Comparison of ENCODE assay signal across 21 cellular contexts in genomic region chr18:13403786-13404549, GRCh38.
DNase-seq lines count a peak whose midpoint lies in the region; ATAC-seq, FAIRE-seq and TF ChIP-seq lines count a peak whose summit lies in the region.
"Had no signal": no experiment of that assay in that cellular context is flagged by ENCODE, and none has a peak within 500 bp of the region (broad histone marks: within the 10 kb centered on the region; RNA-seq: fewer than 3 reads in every experiment).

No MANE protein-coding gene starts in this region.

- no peaks in the 10 kb centered on the region for H3K4me1 Mint-ChIP-seq in osteocyte (ENCODE audit: unreplicated experiment)
- H3K4me1 Mint-ChIP-seq in Caco-2 (ENCODE audit: low read depth, unreplicated experiment): no peaks in the 10 kb centered on the region

- no peak overlapping the region for H3K27ac ChIP-seq in upper lobe of right lung

- H3K36me3 ChIP-seq in bronchial epithelial cell (ENCODE audit: control insufficient read depth, insufficient read depth, low read length) (no peaks in the 10 kb centered on the region), upper lobe of right lung (no peaks in the 10 kb centered on the region), Caco-2 (ENCODE audit: control insufficient read depth, insufficient read depth, low read length) (no peaks in the 10 kb centered on the region)
- H3K36me3 ChIP-seq: BE2C, HAP-1 had no signal

- H3K9me3 Mint-ChIP-seq in osteocyte (ENCODE audit: unreplicated experiment): no peaks in the 10 kb centered on the region
- no peaks in the 10 kb centered on the region for H3K9me3 Mint-ChIP-seq in Caco-2 (ENCODE audit: unreplicated experiment)
- H3K9me3 Mint-ChIP-seq: CD8-positive, alpha-beta memory T cell had no signal

- H3K9me3 ChIP-seq in upper lobe of right lung (no peaks in the 10 kb centered on the region), Caco-2 (no peaks in the 10 kb centered on the region)
- H3K9me3 ChIP-seq: BE2C, HAP-1 had no signal

- no peak for TF ChIP-seq CTCF in bronchial epithelial cell (IDR thresholded peaks at IDR 0.05; ENCODE audit: insufficient read depth, low read length, severe bottlenecking)
- TF ChIP-seq CTCF in osteocyte (IDR thresholded peaks at IDR 0.05): no peak
- TF ChIP-seq CTCF in upper lobe of right lung (IDR thresholded peaks at IDR 0.05): no peak
- TF ChIP-seq CTCF in Caco-2 (IDR thresholded peaks at IDR 0.05; ENCODE audit: insufficient read depth in 1 of 2, low read depth in 1 of 2, low read length in 1 of 2, severe bottlenecking in 1 of 2, unreplicated experiment in 1 of 2): no peak

- DNase-seq in bronchial epithelial cell (ENCODE audit: low read depth) (no peak), ecto neural progenitor cell (ENCODE audit: low spot score) (peak; percentile 36), osteocyte (ENCODE audit: extremely low spot score, unreplicated experiment) (peak; percentile 76), upper lobe of right lung (no peak), Caco-2 (no peak)
- DNase-seq: ACHN; BE2C; C1 segment of cervical spinal cord; CD4-positive, CD25-positive, alpha-beta regulatory T cell; CD8-positive, alpha-beta memory T cell; COR-L47; IMR-90 had no signal

- BruUV-seq in Caco-2 (replicated peaks; lab: Mats Ljungman, UMichigan): no TSS peak

- H3K4me3 ChIP-seq in bronchial epithelial cell (ENCODE audit: low read depth, low read length): no peak overlapping the region
- H3K4me3 ChIP-seq in upper lobe of right lung: no peak overlapping the region
- no peak overlapping the region for H3K4me3 ChIP-seq in Caco-2 (ENCODE audit: low read depth, low read length)
- H3K4me3 ChIP-seq: HAP-1, K562 had no signal

- ATAC-seq in upper lobe of right lung: peak; percentile 14
- ATAC-seq in GM19397 (IDR thresholded peaks at IDR 0.05; ENCODE audit: unreplicated experiment): no peak
- ATAC-seq in GM18517 (IDR thresholded peaks at IDR 0.05; ENCODE audit: unreplicated experiment): no peak
- ATAC-seq: K562 had no signal

- H3K27ac Mint-ChIP-seq in osteocyte (ENCODE audit: unreplicated experiment) (no peak overlapping the region), Caco-2 (ENCODE audit: unreplicated experiment) (no peak overlapping the region)
- H3K27ac Mint-ChIP-seq: CD8-positive, alpha-beta memory T cell had no signal

- no peak overlapping the region for H3K4me3 Mint-ChIP-seq in osteocyte (ENCODE audit: unreplicated experiment)
- H3K4me3 Mint-ChIP-seq in Caco-2 (ENCODE audit: unreplicated experiment): no peak overlapping the region
- H3K4me3 Mint-ChIP-seq: CD8-positive, alpha-beta memory T cell had no signal

- CTCF ChIA-PET in Caco-2 (lab: Charles Lee): no interaction called here

- H3K27me3 Mint-ChIP-seq in osteocyte (ENCODE audit: unreplicated experiment): no peaks in the 10 kb centered on the region
- H3K27me3 Mint-ChIP-seq in Caco-2 (ENCODE audit: insufficient read depth, unreplicated experiment): peaks cover 5% of the 10 kb centered on the region
- H3K27me3 Mint-ChIP-seq: CD4-positive, CD25-positive, alpha-beta regulatory T cell; CD8-positive, alpha-beta memory T cell had no signal

- H3K4me1 ChIP-seq in upper lobe of right lung: no peaks in the 10 kb centered on the region
- H3K4me1 ChIP-seq in Caco-2: no peaks in the 10 kb centered on the region
- H3K4me1 ChIP-seq: BE2C, HAP-1 had no signal

- intact Hi-C loops in upper lobe of right lung (cut with DNase I): no loop called here
- intact Hi-C loops in Caco-2 (cut with micrococcal nuclease; ENCODE audit: unreplicated experiment): no loop called here

- FAIRE-seq in bronchial epithelial cell (lab: Jason Lieb, UNC): peak; percentile 13
- FAIRE-seq: A204.1, D721Med, G401.6, GM12891, HTR-8/SVneo, K562 had no signal

- POLR2A ChIA-PET in Caco-2 (lab: Charles Lee): no interaction called here

- H3K27me3 ChIP-seq in bronchial epithelial cell (ENCODE audit: control insufficient read depth, insufficient read depth, low read length): no peaks in the 10 kb centered on the region
- H3K27me3 ChIP-seq in upper lobe of right lung: no peaks in the 10 kb centered on the region
- H3K27me3 ChIP-seq in Caco-2 (replicated peaks; ENCODE audit: control insufficient read depth, insufficient read depth, low read length): no peaks in the 10 kb centered on the region
- H3K27me3 ChIP-seq: BE2C had no signal

- H3K36me3 Mint-ChIP-seq in osteocyte (ENCODE audit: unreplicated experiment) (no peaks in the 10 kb centered on the region), Caco-2 (ENCODE audit: insufficient read depth, unreplicated experiment) (no peaks in the 10 kb centered on the region)
- H3K36me3 Mint-ChIP-seq: CD8-positive, alpha-beta memory T cell had no signal

Comparison
In these comparisons a context has a peak if more than half of its experiments do, and no peak if none do; other contexts are left out.
1. DNase-seq: peak in ecto neural progenitor cell (single experiment) and osteocyte (single experiment); none in bronchial epithelial cell (single experiment), upper lobe of right lung (single experiment) and Caco-2 (0 of 2).